31 cellular contexts compared by ENCODE assay signal in the genomic region with DNA sequence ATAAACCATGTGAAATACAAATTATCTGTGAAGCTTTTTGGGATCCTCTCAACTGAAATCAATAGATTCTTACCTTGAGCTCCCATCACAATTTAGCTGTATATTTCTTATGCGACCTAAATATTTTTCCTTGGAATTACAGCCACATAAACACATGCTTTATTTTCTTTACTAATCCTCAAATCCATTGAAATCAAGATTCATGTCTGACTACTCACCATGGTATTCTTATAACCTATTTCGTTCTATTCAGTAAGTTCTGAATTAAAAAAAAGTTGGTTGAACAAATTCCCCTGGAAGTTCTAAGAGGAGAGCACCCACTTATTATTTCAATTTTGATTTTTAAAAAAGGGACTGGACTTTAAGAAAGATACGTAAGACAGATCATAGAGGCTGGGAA.
"Had no signal": no experiment of that assay in that cellular context is flagged by ENCODE, and none has a peak within 500 bp of the region (broad histone marks: within the 10 kb centered on the region; RNA-seq: fewer than 3 reads in every experiment).

No MANE protein-coding gene starts in this region.

- H2AFZ ChIP-seq: hepatocyte had no signal

- H3K4me1 Mint-ChIP-seq: stimulated activated effector memory CD8-positive, alpha-beta T cell treated with anti-CD3 and anti-CD28 coated beads, Interleukin-12 subunit alpha, Interleukin-12 subunit beta, amount 100 ng/mL, for 72 hours had no signal

- H3K79me2 ChIP-seq: hepatocyte had no signal

- H3K4me2 ChIP-seq: hepatocyte had no signal

- DNase-seq: colonic mucosa; effector CD8-positive, alpha-beta T cell; endodermal cell; foreskin keratinocyte; heart left ventricle; kidney; mesenchymal stem cell; mucosa of descending colon; naive B cell; sigmoid colon; small intestine; stimulated activated CD4-positive, alpha-beta T cell treated with anti-CD3 and anti-CD28 coated beads, Interleukin-12 subunit alpha, Interleukin-12 subunit beta, amount 100 ng/mL, for 4 hours; stimulated activated CD4-positive, alpha-beta T cell treated with anti-CD3 and anti-CD28 coated beads, Interleukin-2, amount 100 ng/mL, for 24 hours; stimulated activated CD4-positive, alpha-beta T cell treated with anti-CD3 and anti-CD28 coated beads, Interleukin-4, amount 100 ng/mL, for 24 hours; stimulated activated naive CD8-positive, alpha-beta T cell treated with anti-CD3 and anti-CD28 coated beads, Interleukin-15, Interleukin-2, amounts not matched to agents 100 U/mL and 50 U/mL, for 24 hours; substantia nigra; testis; tibial artery had no signal

- H3K4me1 ChIP-seq: colonic mucosa, foreskin keratinocyte, heart left ventricle, prostate gland, right atrium auricular region, testis had no signal

- H3K9me3 ChIP-seq: colonic mucosa, esophagus muscularis mucosa, gastroesophageal sphincter, heart left ventricle, mucosa of descending colon, neutrophil, prostate gland, right atrium auricular region, sigmoid colon, testis, tibial artery had no signal

- H3K9me3 Mint-ChIP-seq: endodermal cell; mesothelial cell of epicardium; neural crest cell; stimulated activated effector memory CD8-positive, alpha-beta T cell treated with anti-CD3 and anti-CD28 coated beads, Interleukin-12 subunit alpha, Interleukin-12 subunit beta, amount 100 ng/mL, for 72 hours; type B pancreatic cell had no signal

- H3K4me3 ChIP-seq: colonic mucosa, esophagus muscularis mucosa, gastroesophageal sphincter, heart left ventricle, hepatocyte, mucosa of descending colon, prostate gland, right atrium auricular region, sigmoid colon, testis, tibial artery had no signal

- H3K27ac Mint-ChIP-seq: dendritic cell treated with granulocyte-macrophage colony-stimulating factor and Interleukin-4, amounts not matched to agents 40 ng/mL and 50 ng/mL, for 4 days; endodermal cell; natural killer cell treated with Interleukin-12 subunit alpha and Interleukin-12 subunit beta and Interleukin-15 and Interleukin-18, amount 100 ng/mL, for 72 hours; stimulated activated effector memory CD8-positive, alpha-beta T cell treated with anti-CD3 and anti-CD28 coated beads, Interleukin-12 subunit alpha, Interleukin-12 subunit beta, amount 100 ng/mL, for 72 hours; type B pancreatic cell had no signal

- H3K36me3 Mint-ChIP-seq: mesothelial cell of epicardium; natural killer cell treated with Interleukin-12 subunit alpha and Interleukin-12 subunit beta and Interleukin-15 and Interleukin-18, amount 100 ng/mL, for 72 hours; stimulated activated effector memory CD8-positive, alpha-beta T cell treated with anti-CD3 and anti-CD28 coated beads, Interleukin-12 subunit alpha, Interleukin-12 subunit beta, amount 100 ng/mL, for 72 hours; type B pancreatic cell had no signal

- ATAC-seq: foreskin keratinocyte; gastroesophageal sphincter; heart left ventricle; left lobe of liver; mucosa of descending colon; natural killer cell treated with Interleukin-12 subunit alpha and Interleukin-12 subunit beta and Interleukin-15 and Interleukin-18, amount 100 ng/mL, for 72 hours; stimulated activated effector memory CD8-positive, alpha-beta T cell treated with anti-CD3 and anti-CD28 coated beads, Interleukin-12 subunit alpha, Interleukin-12 subunit beta, amount 100 ng/mL, for 72 hours; stimulated activated naive CD8-positive, alpha-beta T cell treated with anti-CD3 and anti-CD28 coated beads, Interleukin-15, Interleukin-2, amounts not matched to agents 100 U/mL and 50 U/mL, for 24 hours had no signal

- H3K4me3 Mint-ChIP-seq: dendritic cell treated with granulocyte-macrophage colony-stimulating factor and Interleukin-4, amounts not matched to agents 40 ng/mL and 50 ng/mL, for 4 days; endodermal cell; mesothelial cell of epicardium; naive B cell; natural killer cell treated with Interleukin-12 subunit alpha and Interleukin-12 subunit beta and Interleukin-15 and Interleukin-18, amount 100 ng/mL, for 72 hours; neural crest cell; stimulated activated effector memory CD8-positive, alpha-beta T cell treated with anti-CD3 and anti-CD28 coated beads, Interleukin-12 subunit alpha, Interleukin-12 subunit beta, amount 100 ng/mL, for 72 hours; type B pancreatic cell had no signal

- H3K27me3 ChIP-seq: colonic mucosa, esophagus muscularis mucosa, foreskin keratinocyte, gastroesophageal sphincter, heart left ventricle, hepatocyte, neutrophil, right atrium auricular region, sigmoid colon, testis, tibial artery had no signal

- FAIRE-seq: kidney had no signal

- H3K27me3 Mint-ChIP-seq: dendritic cell treated with granulocyte-macrophage colony-stimulating factor and Interleukin-4, amounts not matched to agents 40 ng/mL and 50 ng/mL, for 4 days; naive B cell; natural killer cell treated with Interleukin-12 subunit alpha and Interleukin-12 subunit beta and Interleukin-15 and Interleukin-18, amount 100 ng/mL, for 72 hours; type B pancreatic cell had no signal

- H3K27ac ChIP-seq: colonic mucosa, esophagus muscularis mucosa, foreskin keratinocyte, gastroesophageal sphincter, heart left ventricle, hepatocyte, neutrophil, prostate gland, right atrium auricular region, sigmoid colon, testis, tibial artery had no signal

- H3K36me3 ChIP-seq: colonic mucosa, esophagus muscularis mucosa, gastroesophageal sphincter, heart left ventricle, neutrophil, prostate gland, right atrium auricular region, sigmoid colon, tibial artery had no signal
